In genomic region chr5:14115323-14115895, GRCh38 we compare ENCODE assay signal across 21 cellular contexts.
"Had no signal": no experiment of that assay in that cellular context is flagged by ENCODE, and none has a peak within 500 bp of the region (broad histone marks: within the 10 kb centered on the region; RNA-seq: fewer than 3 reads in every experiment).

No MANE protein-coding gene starts in this region.

- H3K36me3 ChIP-seq: breast epithelium, heart right ventricle, left lung, spleen, uterus had no signal

- H3K27ac ChIP-seq: foreskin keratinocyte, left lung, spleen, uterus had no signal

- H3K27me3 ChIP-seq: breast epithelium, foreskin keratinocyte, heart right ventricle, left lung, spleen, uterus had no signal

- H3K4me3 Mint-ChIP-seq: activated T-cell treated with anti-CD3 and anti-CD28 coated beads, Interleukin-2, amount 50 U/mL, for 72 hours; natural killer cell treated with Interleukin-12 subunit alpha and Interleukin-12 subunit beta and Interleukin-15 and Interleukin-18, amount 100 ng/mL, for 72 hours; type B pancreatic cell had no signal

- H3K27ac Mint-ChIP-seq: activated naive CD4-positive, alpha-beta T cell treated with anti-CD3 and anti-CD28 coated beads, Interleukin-2, amount 50 U/mL, for 72 hours; activated T-cell treated with anti-CD3 and anti-CD28 coated beads, Interleukin-2, amount 50 U/mL, for 72 hours; natural killer cell treated with Interleukin-12 subunit alpha and Interleukin-12 subunit beta and Interleukin-15 and Interleukin-18, amount 100 ng/mL, for 72 hours; type B pancreatic cell had no signal

- H3K4me3 ChIP-seq: breast epithelium, heart right ventricle, left lung, lung, mucosa of descending colon, spleen, uterus had no signal

- ATAC-seq: activated naive CD4-positive, alpha-beta T cell treated with anti-CD3 and anti-CD28 coated beads, Interleukin-2, amount 50 U/mL, for 72 hours; activated T-cell treated with anti-CD3 and anti-CD28 coated beads, Interleukin-2, amount 50 U/mL, for 72 hours; esophagus mucosa; heart right ventricle; left lung; mucosa of descending colon; natural killer cell treated with Interleukin-12 subunit alpha and Interleukin-12 subunit beta and Interleukin-15 and Interleukin-18, amount 100 ng/mL, for 72 hours; right cardiac atrium had no signal

- DNase-seq: activated CD4-positive, alpha-beta T cell treated with anti-CD3 and anti-CD28 coated beads for 4 hours; activated CD4-positive, alpha-beta T cell treated with anti-CD3 and anti-CD28 coated beads, Interleukin-2, amount 50 U/mL, for 4 hours; activated naive CD4-positive, alpha-beta T cell; activated T-cell treated with anti-CD3 and anti-CD28 coated beads for 4 hours; activated T-cell treated with anti-CD3 and anti-CD28 coated beads, Interleukin-2, amount 50 U/mL, for 72 hours; central memory CD4-positive, alpha-beta T cell; heart right ventricle; left lung; mucosa of descending colon; posterior cingulate gyrus; right cardiac atrium; spleen; stimulated activated naive CD4-positive, alpha-beta T cell treated with Interleukin-2 at 50 U/mL for 16 hours; uterus had no signal

- H3K9me3 Mint-ChIP-seq: activated naive CD4-positive, alpha-beta T cell treated with anti-CD3 and anti-CD28 coated beads, Interleukin-2, amount 50 U/mL, for 72 hours; activated T-cell treated with anti-CD3 and anti-CD28 coated beads, Interleukin-2, amount 50 U/mL, for 72 hours; natural killer cell treated with Interleukin-12 subunit alpha and Interleukin-12 subunit beta and Interleukin-15 and Interleukin-18, amount 100 ng/mL, for 72 hours; type B pancreatic cell had no signal

- H3K36me3 Mint-ChIP-seq: activated naive CD4-positive, alpha-beta T cell treated with anti-CD3 and anti-CD28 coated beads, Interleukin-2, amount 50 U/mL, for 72 hours; natural killer cell treated with Interleukin-12 subunit alpha and Interleukin-12 subunit beta and Interleukin-15 and Interleukin-18, amount 100 ng/mL, for 72 hours; type B pancreatic cell had no signal

- H3K4me1 ChIP-seq: breast epithelium, spleen, uterus had no signal

- H3K9me3 ChIP-seq: breast epithelium, left lung, mucosa of descending colon, uterus had no signal
